ENCODE assay signal across 22 cellular contexts in genomic region chrX:43592597-43592996, GRCh38.
A peak's percentile ranks its signal among the peaks of the same experiment; 100 is the strongest.
DNase-seq lines count a peak whose midpoint lies in the region; ATAC-seq, FAIRE-seq and TF ChIP-seq lines count a peak whose summit lies in the region.
"Had no signal": no experiment of that assay in that cellular context is flagged by ENCODE, and none has a peak within 500 bp of the region (broad histone marks: within the 10 kb centered on the region; RNA-seq: fewer than 3 reads in every experiment).

No MANE protein-coding gene starts in this region.

- TF ChIP-seq CTCF in body of pancreas (IDR thresholded peaks at IDR 0.05) (no peak), keratinocyte (optimal IDR thresholded peaks at IDR 0.05 in 1 of 3, IDR thresholded peaks at IDR 0.05 in 1 of 3, conservative IDR thresholded peaks at IDR 0.05 in 1 of 3; ENCODE audit: extremely low read depth in 1 of 3, insufficient read depth in 2 of 3, low read length in 3 of 3) (no peak), thyroid gland (IDR thresholded peaks at IDR 0.05) (no peak)
- TF ChIP-seq CTCF in CD8-positive, alpha-beta T cell (IDR thresholded peaks at IDR 0.05) = no peak

- POLR2A ChIA-PET in CD8-positive, alpha-beta T cell (lab: Charles Lee) = no interaction called here

- 60 to 66% methylated on average over 3 of the region's 3 CpGs for WGBS in body of pancreas, 2 donors
- 47 to 52% methylated on average over 3 of the region's 3 CpGs for WGBS in thyroid gland, 2 donors

- H3K27ac ChIP-seq in body of pancreas (no peak overlapping the region), keratinocyte (ENCODE audit: control insufficient read depth, insufficient read depth, low read length) (no peak overlapping the region), thyroid gland (peak overlapping the region in 1 of 3 donors; percentile 21)
- no peak overlapping the region for H3K27ac ChIP-seq in CD8-positive, alpha-beta T cell (ENCODE audit: low read depth, low read length)
- H3K27ac ChIP-seq: A549, PC-9, RWPE1 had no signal

- no peak overlapping the region for H3K9ac ChIP-seq in keratinocyte (ENCODE audit: control insufficient read depth, extremely low read depth, insufficient read depth, low read length)
- H3K9ac ChIP-seq: SK-N-SH had no signal

- H3K36me3 ChIP-seq in body of pancreas (replicated peaks in 1 of 2; ENCODE audit: insufficient read depth in 1 of 2, low read depth in 2 of 2) = no peaks in the 10 kb centered on the region
- no peaks in the 10 kb centered on the region for H3K36me3 ChIP-seq in keratinocyte (ENCODE audit: control insufficient read depth in 2 of 2, extremely low read depth in 1 of 2, insufficient read depth in 2 of 2, low read length in 2 of 2)
- no peaks in the 10 kb centered on the region for H3K36me3 ChIP-seq in thyroid gland
- no peaks in the 10 kb centered on the region for H3K36me3 ChIP-seq in CD8-positive, alpha-beta T cell (ENCODE audit: insufficient read depth, low read length)

- FAIRE-seq in keratinocyte (lab: Jason Lieb, UNC) = peak; percentile 20
- FAIRE-seq: H1 had no signal

- H3K9me3 Mint-ChIP-seq in CD8-positive, alpha-beta T cell = no peaks in the 10 kb centered on the region

- intact Hi-C loops in body of pancreas (cut with DNase I) = no loop called here
- intact Hi-C loops in thyroid gland (cut with DNase I) = no loop called here
- intact Hi-C loops in CD8-positive, alpha-beta T cell (cut with DNase I, micrococcal nuclease) = no loop called here

- H3K4me1 Mint-ChIP-seq in CD8-positive, alpha-beta T cell (ENCODE audit: low read depth) = peaks cover 3% of the 10 kb centered on the region
- H3K4me1 Mint-ChIP-seq: B cell had no signal

- H3K79me2 ChIP-seq in keratinocyte (ENCODE audit: control insufficient read depth, insufficient read depth, low read length) = no peaks in the 10 kb centered on the region

- H3K9me3 ChIP-seq in body of pancreas (no peaks in the 10 kb centered on the region), keratinocyte (ENCODE audit: control insufficient read depth, low read depth, low read length) (no peaks in the 10 kb centered on the region), thyroid gland (no peaks in the 10 kb centered on the region)
- no peaks in the 10 kb centered on the region for H3K9me3 ChIP-seq in CD8-positive, alpha-beta T cell (ENCODE audit: low read length)
- H3K9me3 ChIP-seq: A549, SK-N-SH had no signal

- H3K4me1 ChIP-seq in body of pancreas (peaks cover 17% of the 10 kb centered on the region), keratinocyte (ENCODE audit: control insufficient read depth, extremely low read depth, insufficient read depth, low read length) (peaks cover 14% of the 10 kb centered on the region), thyroid gland (peaks cover 0 to 20% of the 10 kb centered on the region in 2 donors)
- no peaks in the 10 kb centered on the region for H3K4me1 ChIP-seq in CD8-positive, alpha-beta T cell (ENCODE audit: insufficient read depth, low read length)
- H3K4me1 ChIP-seq: A549 had no signal

- peak overlapping the region; percentile 9 for H2AFZ ChIP-seq in keratinocyte (ENCODE audit: control insufficient read depth, low read length)
- H2AFZ ChIP-seq: PC-9 had no signal

- no peak for TF ChIP-seq POLR2A in body of pancreas (IDR thresholded peaks at IDR 0.05)
- TF ChIP-seq POLR2A in thyroid gland (IDR thresholded peaks at IDR 0.05) = no peak

- H4K20me1 ChIP-seq in keratinocyte (ENCODE audit: control insufficient read depth, extremely low read depth, insufficient read depth, low read length) = no peaks in the 10 kb centered on the region

- H3K4me3 Mint-ChIP-seq in CD8-positive, alpha-beta T cell = no peak overlapping the region
- H3K4me3 Mint-ChIP-seq: B cell, CD14-positive monocyte had no signal

- no peaks in the 10 kb centered on the region for H3K27me3 ChIP-seq in body of pancreas
- H3K27me3 ChIP-seq in keratinocyte (ENCODE audit: control insufficient read depth, extremely low read depth, insufficient read depth, low read length) = no peaks in the 10 kb centered on the region
- H3K27me3 ChIP-seq in thyroid gland = no peaks in the 10 kb centered on the region
- no peaks in the 10 kb centered on the region for H3K27me3 ChIP-seq in CD8-positive, alpha-beta T cell (ENCODE audit: insufficient read depth, low read length)

- no peak overlapping the region for H3K27ac Mint-ChIP-seq in CD8-positive, alpha-beta T cell
- H3K27ac Mint-ChIP-seq: B cell, CD14-positive monocyte had no signal

- no peak for ATAC-seq in body of pancreas
- peak; percentile 34 for ATAC-seq in esophagus mucosa
- no peak for ATAC-seq in CD8-positive, alpha-beta T cell
- ATAC-seq: A549, HCT116 had no signal

- H3K4me2 ChIP-seq in keratinocyte (ENCODE audit: control insufficient read depth, extremely low read depth, insufficient read depth, low read depth, low read length) = no peak overlapping the region
- H3K4me2 ChIP-seq: A549, PC-9, SK-N-SH had no signal

- H3K9me1 ChIP-seq in keratinocyte (ENCODE audit: control insufficient read depth, extremely low read depth, insufficient read depth, low read length) = no peaks in the 10 kb centered on the region

- no peaks in the 10 kb centered on the region for H3K36me3 Mint-ChIP-seq in CD8-positive, alpha-beta T cell
- H3K36me3 Mint-ChIP-seq: CD14-positive monocyte had no signal

- H3K4me3 ChIP-seq in body of pancreas (no peak overlapping the region), keratinocyte (ENCODE audit: control insufficient read depth in 2 of 3, extremely low read depth in 1 of 3, insufficient read depth in 2 of 3, low read depth in 1 of 3, low read length in 3 of 3) (no peak overlapping the region), thyroid gland (replicated peaks in 1 of 3) (no peak overlapping the region)
- no peak overlapping the region for H3K4me3 ChIP-seq in CD8-positive, alpha-beta T cell (ENCODE audit: low read depth, low read length)
- H3K4me3 ChIP-seq: A549, PC-9 had no signal

- CTCF ChIA-PET in CD8-positive, alpha-beta T cell (lab: Charles Lee) = no interaction called here

- dilution Hi-C loops in keratinocyte (cut with MboI; ENCODE audit: extremely low pct_ligation_motif_present, low sequenced_read_pairs) = no loop called here

- DNase-seq in body of pancreas (peak in 3 of 4 donors; percentile 14 to 30 (median 16)), keratinocyte (ENCODE audit: low read depth, low spot score) (no peak), thyroid gland (peak; percentile 30 to 45), NCI-H524 (lab: John Stamatoyannopoulos, UW) (no peak), OCI-M1 (lab: John Stamatoyannopoulos, UW) (no peak)
- DNase-seq in stimulated activated CD8-positive, alpha-beta memory T cell treated with anti-CD3 and anti-CD28 coated beads, Interleukin-4, amount 100 ng/mL, for 48 hours = no peak
- no peak for DNase-seq in CD8-positive, alpha-beta T cell
- DNase-seq: DMS79, Karpas-422, NCI-H1694 treated with DMSO at 0.1 percent for 48 hours, NCI-H226, NCI-H510A treated with DMSO at 0.1 percent for 48 hours, PC-9, SHP77 treated with DMSO at 0.1 percent for 48 hours, SK-N-SH had no signal

- H3K27me3 Mint-ChIP-seq in CD8-positive, alpha-beta T cell (ENCODE audit: low read depth) = peaks cover 11% of the 10 kb centered on the region

Comparison
In these comparisons a context has a peak if more than half of its experiments do, and no peak if none do; other contexts are left out.
1. DNase-seq: peak in body of pancreas (3 of 4) and thyroid gland (2 of 2); none in keratinocyte (single experiment), NCI-H524 (0 of 2), stimulated activated CD8-positive, alpha-beta memory T cell treated with anti-CD3 and anti-CD28 coated beads, Interleukin-4, amount 100 ng/mL, for 48 hours (single experiment), CD8-positive, alpha-beta T cell (0 of 7) and OCI-M1 (single experiment).